Comparison of ENCODE assay signal across 32 cellular contexts in the genomic region with DNA sequence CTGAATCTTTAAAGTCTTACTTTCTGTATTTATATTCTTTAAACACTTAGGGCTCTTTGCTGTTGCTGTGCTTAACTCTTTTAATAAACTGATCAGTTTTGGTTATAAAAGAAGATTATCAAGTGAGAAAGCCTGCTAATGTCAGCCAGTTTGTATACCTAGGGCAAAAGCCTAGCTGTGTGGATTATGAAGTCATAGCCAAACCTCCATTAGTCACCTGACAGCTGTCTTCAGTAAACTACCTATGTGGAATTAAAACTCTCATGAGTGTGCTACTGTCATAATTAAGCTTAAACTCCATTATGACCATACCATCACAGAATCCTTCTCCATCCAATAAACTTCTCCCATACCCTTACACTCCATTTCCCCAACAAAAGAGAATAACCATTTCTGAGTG.
"Had no signal": no experiment of that assay in that cellular context is flagged by ENCODE, and none has a peak within 500 bp of the region (broad histone marks: within the 10 kb centered on the region; RNA-seq: fewer than 3 reads in every experiment).

No MANE protein-coding gene starts in this region.

- DNase-seq: activated CD4-positive, alpha-beta memory T cell treated with anti-CD3 and anti-CD28 coated beads for 36 hours; activated CD4-positive, alpha-beta T cell treated with anti-CD3 and anti-CD28 coated beads for 36 hours; activated CD4-positive, CD25-positive, alpha-beta regulatory T cell; activated CD4-positive, CD25-positive, alpha-beta regulatory T cell treated with anti-CD3 and anti-CD28 coated beads, Interleukin-2, amount 50 U/mL, for 72 hours; activated CD8-positive, alpha-beta memory T cell treated with anti-CD3 and anti-CD28 coated beads, Interleukin-2, amount 10 ng/mL, durations not matched to agents 7 days and 5 days; activated CD8-positive, alpha-beta memory T cell treated with anti-CD3 and anti-CD28 coated beads, Interleukin-2, amount 50 U/mL, for 4 hours; activated CD8-positive, alpha-beta T cell treated with anti-CD3 and anti-CD28 coated beads, Interleukin-2, amount 10 ng/mL, durations not matched to agents 7 days and 5 days; activated effector memory CD4-positive, alpha-beta T cell treated with anti-CD3 and anti-CD28 coated beads, Interleukin-2, amount 50 U/mL, for 16 hours; activated naive CD4-positive, alpha-beta T cell treated with anti-CD3 and anti-CD28 coated beads for 36 hours; activated naive CD8-positive, alpha-beta T cell treated with anti-CD3 and anti-CD28 coated beads for 36 hours; activated naive CD8-positive, alpha-beta T cell treated with anti-CD3 and anti-CD28 coated beads, Interleukin-2, amount 50 U/mL, for 24 hours; activated T-cell treated with anti-CD3 and anti-CD28 coated beads, Interleukin-2, amount 50 U/mL, for 1 hour; activated T-cell treated with anti-CD3 and anti-CD28 coated beads, Interleukin-2, amount 50 U/mL, for 48 hours; adrenal gland; amygdala; aorta; body of pancreas; central memory CD4-positive, alpha-beta T cell; cerebellar nuclear complex; colonic mucosa; effector CD8-positive, alpha-beta T cell; foreskin fibroblast; head of caudate nucleus; T-helper 1 cell; T-helper 17 cell had no signal

- H3K36me3 Mint-ChIP-seq: activated CD4-positive, alpha-beta memory T cell treated with anti-CD3 and anti-CD28 coated beads for 36 hours; activated CD8-positive, alpha-beta memory T cell treated with anti-CD3 and anti-CD28 coated beads, Interleukin-2, amount 10 ng/mL, durations not matched to agents 7 days and 5 days; activated naive CD4-positive, alpha-beta T cell treated with anti-CD3 and anti-CD28 coated beads, Interleukin-2, amount 50 U/mL, for 24 hours; activated naive CD8-positive, alpha-beta T cell treated with anti-CD3 and anti-CD28 coated beads for 36 hours had no signal

- H3K4me3 Mint-ChIP-seq: activated CD4-positive, alpha-beta memory T cell treated with anti-CD3 and anti-CD28 coated beads for 36 hours; activated CD4-positive, alpha-beta T cell treated with anti-CD3 and anti-CD28 coated beads for 36 hours; activated CD4-positive, alpha-beta T cell treated with anti-CD3 and anti-CD28 coated beads, Interleukin-2, amount 10 ng/mL, durations not matched to agents 24 days and 14 days; activated CD8-positive, alpha-beta memory T cell treated with anti-CD3 and anti-CD28 coated beads, Interleukin-2, amount 10 ng/mL, durations not matched to agents 7 days and 5 days; activated CD8-positive, alpha-beta T cell treated with anti-CD3 and anti-CD28 coated beads, Interleukin-2, amount 10 ng/mL, durations not matched to agents 7 days and 5 days; activated naive CD4-positive, alpha-beta T cell treated with anti-CD3 and anti-CD28 coated beads for 36 hours; activated naive CD4-positive, alpha-beta T cell treated with anti-CD3 and anti-CD28 coated beads, Interleukin-2, amount 50 U/mL, for 24 hours; activated naive CD8-positive, alpha-beta T cell treated with anti-CD3 and anti-CD28 coated beads for 36 hours; activated naive CD8-positive, alpha-beta T cell treated with anti-CD3 and anti-CD28 coated beads, Interleukin-2, amount 50 U/mL, for 24 hours; activated T-helper 1 cell treated with anti-CD3 and anti-CD28 coated beads, Interleukin-12 subunit alpha, Interleukin-12 subunit beta, Interleukin-2, Interleukin-4 antibody, amounts not matched to agents 30 ng/mL and 10 ng/mL and 1 ng/mL, durations not matched to agents 14 hours and 24 hours and 36 hours; T-helper 17 cell had no signal

- H3K9me3 ChIP-seq: adrenal gland, body of pancreas, colonic mucosa, gastroesophageal sphincter had no signal

- H3K4me3 ChIP-seq: adrenal gland, body of pancreas, cardiac muscle cell, colonic mucosa, gastroesophageal sphincter had no signal

- H3K4me1 ChIP-seq: adrenal gland, body of pancreas, colonic mucosa had no signal

- H3K27me3 Mint-ChIP-seq: activated CD4-positive, alpha-beta memory T cell treated with anti-CD3 and anti-CD28 coated beads for 36 hours; activated CD4-positive, alpha-beta T cell treated with anti-CD3 and anti-CD28 coated beads for 36 hours; activated CD4-positive, alpha-beta T cell treated with anti-CD3 and anti-CD28 coated beads, Interleukin-2, amount 10 ng/mL, durations not matched to agents 24 days and 14 days; activated CD8-positive, alpha-beta memory T cell treated with anti-CD3 and anti-CD28 coated beads, Interleukin-2, amount 10 ng/mL, durations not matched to agents 7 days and 5 days; activated naive CD8-positive, alpha-beta T cell treated with anti-CD3 and anti-CD28 coated beads, Interleukin-2, amount 50 U/mL, for 24 hours; T-helper 17 cell had no signal

- H3K27me3 ChIP-seq: adrenal gland, body of pancreas, cardiac muscle cell, colonic mucosa, gastroesophageal sphincter had no signal

- H3K36me3 ChIP-seq: adrenal gland, cardiac muscle cell, colonic mucosa, gastroesophageal sphincter had no signal

- H3K27ac Mint-ChIP-seq: activated CD4-positive, alpha-beta memory T cell treated with anti-CD3 and anti-CD28 coated beads for 36 hours; activated CD4-positive, alpha-beta T cell treated with anti-CD3 and anti-CD28 coated beads for 36 hours; activated CD4-positive, alpha-beta T cell treated with anti-CD3 and anti-CD28 coated beads, Interleukin-2, amount 10 ng/mL, durations not matched to agents 24 days and 14 days; activated CD8-positive, alpha-beta memory T cell treated with anti-CD3 and anti-CD28 coated beads, Interleukin-2, amount 10 ng/mL, durations not matched to agents 7 days and 5 days; activated CD8-positive, alpha-beta T cell treated with anti-CD3 and anti-CD28 coated beads, Interleukin-2, amount 10 ng/mL, durations not matched to agents 7 days and 5 days; activated naive CD4-positive, alpha-beta T cell treated with anti-CD3 and anti-CD28 coated beads for 36 hours; activated naive CD4-positive, alpha-beta T cell treated with anti-CD3 and anti-CD28 coated beads, Interleukin-2, amount 50 U/mL, for 24 hours; activated naive CD8-positive, alpha-beta T cell treated with anti-CD3 and anti-CD28 coated beads for 36 hours; activated naive CD8-positive, alpha-beta T cell treated with anti-CD3 and anti-CD28 coated beads, Interleukin-2, amount 50 U/mL, for 24 hours; activated T-helper 1 cell treated with anti-CD3 and anti-CD28 coated beads, Interleukin-12 subunit alpha, Interleukin-12 subunit beta, Interleukin-2, Interleukin-4 antibody, amounts not matched to agents 30 ng/mL and 10 ng/mL and 1 ng/mL, durations not matched to agents 14 hours and 24 hours and 36 hours; activated T-helper 2 cell treated with anti-CD3 and anti-CD28 coated beads, Interferon-gamma antibody, Interleukin-2, Interleukin-4, amounts not matched to agents 10 μg/mL and 5 μg/mL and 100 μg/mL, durations not matched to agents 14 hours and 24 hours and 36 hours; T-helper 17 cell had no signal

- H3K27ac ChIP-seq: adrenal gland, body of pancreas, cardiac muscle cell, colonic mucosa, gastroesophageal sphincter had no signal

- H3K4me1 Mint-ChIP-seq: activated CD4-positive, alpha-beta T cell treated with anti-CD3 and anti-CD28 coated beads for 36 hours; activated CD4-positive, alpha-beta T cell treated with anti-CD3 and anti-CD28 coated beads, Interleukin-2, amount 10 ng/mL, durations not matched to agents 24 days and 14 days; activated CD8-positive, alpha-beta memory T cell treated with anti-CD3 and anti-CD28 coated beads, Interleukin-2, amount 10 ng/mL, durations not matched to agents 7 days and 5 days; activated naive CD4-positive, alpha-beta T cell treated with anti-CD3 and anti-CD28 coated beads, Interleukin-2, amount 50 U/mL, for 24 hours; activated naive CD8-positive, alpha-beta T cell treated with anti-CD3 and anti-CD28 coated beads for 36 hours; activated naive CD8-positive, alpha-beta T cell treated with anti-CD3 and anti-CD28 coated beads, Interleukin-2, amount 50 U/mL, for 24 hours; T-helper 17 cell had no signal

- ATAC-seq: activated CD4-positive, alpha-beta T cell treated with anti-CD3 and anti-CD28 coated beads for 36 hours; activated CD8-positive, alpha-beta memory T cell treated with anti-CD3 and anti-CD28 coated beads, Interleukin-2, amount 10 ng/mL, durations not matched to agents 7 days and 5 days; activated CD8-positive, alpha-beta T cell treated with anti-CD3 and anti-CD28 coated beads, Interleukin-2, amount 10 ng/mL, durations not matched to agents 7 days and 5 days; activated naive CD8-positive, alpha-beta T cell treated with anti-CD3 and anti-CD28 coated beads, Interleukin-2, amount 50 U/mL, for 24 hours; body of pancreas; esophagus mucosa; gastroesophageal sphincter; T-helper 17 cell had no signal

- H3K9me3 Mint-ChIP-seq: activated CD4-positive, alpha-beta memory T cell treated with anti-CD3 and anti-CD28 coated beads for 36 hours; activated naive CD4-positive, alpha-beta T cell treated with anti-CD3 and anti-CD28 coated beads for 36 hours; activated naive CD8-positive, alpha-beta T cell treated with anti-CD3 and anti-CD28 coated beads for 36 hours; activated T-helper 2 cell treated with anti-CD3 and anti-CD28 coated beads, Interferon-gamma antibody, Interleukin-2, Interleukin-4, amounts not matched to agents 10 μg/mL and 5 μg/mL and 100 μg/mL, durations not matched to agents 14 hours and 24 hours and 36 hours had no signal
